ENCODE assay signal across 33 cellular contexts in genomic region chr3:119042162-119042561, GRCh38. TPM values are rescaled to one million over a fixed set of nuclear protein-coding genes. Genes with fewer than 3 reads are reported as not detected.
"Had no signal": no experiment of that assay in that cellular context is flagged by ENCODE, and none has a peak within 500 bp of the region (broad histone marks: within the 10 kb centered on the region; RNA-seq: fewer than 3 reads in every experiment).

No MANE protein-coding gene starts in this region.

- DNase-seq: activated CD4-positive, alpha-beta memory T cell treated with anti-CD3 and anti-CD28 coated beads for 36 hours; activated CD4-positive, alpha-beta T cell treated with anti-CD3 and anti-CD28 coated beads for 36 hours; activated CD4-positive, alpha-beta T cell treated with anti-CD3 and anti-CD28 coated beads, Interleukin-2, amount 10 ng/mL, durations not matched to agents 24 days and 14 days; activated CD4-positive, CD25-positive, alpha-beta regulatory T cell; activated CD4-positive, CD25-positive, alpha-beta regulatory T cell treated with anti-CD3 and anti-CD28 coated beads, Interleukin-2, amount 50 U/mL, for 72 hours; activated CD8-positive, alpha-beta memory T cell treated with anti-CD3 and anti-CD28 coated beads, Interleukin-2, amount 10 ng/mL, durations not matched to agents 7 days and 5 days; activated CD8-positive, alpha-beta memory T cell treated with anti-CD3 and anti-CD28 coated beads, Interleukin-2, amount 50 U/mL, for 4 hours; activated CD8-positive, alpha-beta T cell treated with anti-CD3 and anti-CD28 coated beads, Interleukin-2, amount 10 ng/mL, durations not matched to agents 7 days and 5 days; activated gamma-delta T cell; activated naive CD4-positive, alpha-beta T cell; activated naive CD4-positive, alpha-beta T cell treated with anti-CD3 and anti-CD28 coated beads, Interleukin-2, amount 10 ng/mL, durations not matched to agents 7 days and 5 days; activated naive CD8-positive, alpha-beta T cell treated with anti-CD3 and anti-CD28 coated beads, Interleukin-2, amount 10 ng/mL, durations not matched to agents 7 days and 5 days; activated T-cell treated with anti-CD3 and anti-CD28 coated beads, Interleukin-2, amount 50 U/mL, for 24 hours; activated T-cell treated with anti-CD3 and anti-CD28 coated beads, Interleukin-2, amount 50 U/mL, for 72 hours; amniotic stem cell; anterior cingulate cortex; central memory CD4-positive, alpha-beta T cell; cerebellar nuclear complex; colonic mucosa; effector CD8-positive, alpha-beta T cell; esophagus squamous epithelium; foreskin melanocyte; heart right ventricle; T-helper 2 cell had no signal

- H3K4me3 ChIP-seq: cardiac muscle cell, colonic mucosa, esophagus squamous epithelium, gastroesophageal sphincter, heart right ventricle, hepatocyte had no signal

- H3K36me3 ChIP-seq: cardiac muscle cell, colonic mucosa, esophagus squamous epithelium, gastroesophageal sphincter, heart right ventricle had no signal

- H3K4me2 ChIP-seq: hepatocyte had no signal

- H3K9me3 ChIP-seq: colonic mucosa had no signal

- H2AFZ ChIP-seq: hepatocyte had no signal

- H3K79me2 ChIP-seq: hepatocyte had no signal

- ATAC-seq: activated CD4-positive, alpha-beta T cell treated with anti-CD3 and anti-CD28 coated beads for 36 hours; activated CD8-positive, alpha-beta memory T cell treated with anti-CD3 and anti-CD28 coated beads, Interleukin-2, amount 10 ng/mL, durations not matched to agents 7 days and 5 days; activated CD8-positive, alpha-beta T cell treated with anti-CD3 and anti-CD28 coated beads, Interleukin-2, amount 10 ng/mL, durations not matched to agents 7 days and 5 days; activated naive CD4-positive, alpha-beta T cell treated with anti-CD3 and anti-CD28 coated beads, Interleukin-2, amount 50 U/mL, for 72 hours; activated T-cell treated with anti-CD3 and anti-CD28 coated beads, Interleukin-2, amount 50 U/mL, for 72 hours; gastroesophageal sphincter; heart right ventricle had no signal

- H3K4me1 ChIP-seq: colonic mucosa, esophagus squamous epithelium, gastroesophageal sphincter, heart right ventricle had no signal

- H3K27ac ChIP-seq: cardiac muscle cell, colonic mucosa, epithelial cell of prostate, esophagus squamous epithelium, gastroesophageal sphincter, heart right ventricle, hepatocyte had no signal

- H3K27me3 ChIP-seq: cardiac muscle cell, colonic mucosa, gastroesophageal sphincter had no signal

RNA-seq across cellular contexts. Expression of gene IGSF11, which starts 7.5 kb away (rescaled TPM):
- total RNA-seq: activated CD4-positive, alpha-beta T cell treated with anti-CD3 and anti-CD28 coated beads, Interleukin-2, amount 10 ng/mL, durations not matched to agents 24 days and 14 days; activated CD8-positive, alpha-beta memory T cell treated with anti-CD3 and anti-CD28 coated beads for 36 hours; activated CD8-positive, alpha-beta memory T cell treated with anti-CD3 and anti-CD28 coated beads, Interleukin-2, amount 10 ng/mL, durations not matched to agents 7 days and 5 days; activated naive CD4-positive, alpha-beta T cell treated with anti-CD3 and anti-CD28 coated beads, Interleukin-2, amount 50 U/mL, for 72 hours; endothelial cell of umbilical vein; glomerular endothelial cell; hepatocyte had no signal
- polyA plus RNA-seq: endothelial cell of umbilical vein, fibroblast of lung had no signal
